In the genomic region with DNA sequence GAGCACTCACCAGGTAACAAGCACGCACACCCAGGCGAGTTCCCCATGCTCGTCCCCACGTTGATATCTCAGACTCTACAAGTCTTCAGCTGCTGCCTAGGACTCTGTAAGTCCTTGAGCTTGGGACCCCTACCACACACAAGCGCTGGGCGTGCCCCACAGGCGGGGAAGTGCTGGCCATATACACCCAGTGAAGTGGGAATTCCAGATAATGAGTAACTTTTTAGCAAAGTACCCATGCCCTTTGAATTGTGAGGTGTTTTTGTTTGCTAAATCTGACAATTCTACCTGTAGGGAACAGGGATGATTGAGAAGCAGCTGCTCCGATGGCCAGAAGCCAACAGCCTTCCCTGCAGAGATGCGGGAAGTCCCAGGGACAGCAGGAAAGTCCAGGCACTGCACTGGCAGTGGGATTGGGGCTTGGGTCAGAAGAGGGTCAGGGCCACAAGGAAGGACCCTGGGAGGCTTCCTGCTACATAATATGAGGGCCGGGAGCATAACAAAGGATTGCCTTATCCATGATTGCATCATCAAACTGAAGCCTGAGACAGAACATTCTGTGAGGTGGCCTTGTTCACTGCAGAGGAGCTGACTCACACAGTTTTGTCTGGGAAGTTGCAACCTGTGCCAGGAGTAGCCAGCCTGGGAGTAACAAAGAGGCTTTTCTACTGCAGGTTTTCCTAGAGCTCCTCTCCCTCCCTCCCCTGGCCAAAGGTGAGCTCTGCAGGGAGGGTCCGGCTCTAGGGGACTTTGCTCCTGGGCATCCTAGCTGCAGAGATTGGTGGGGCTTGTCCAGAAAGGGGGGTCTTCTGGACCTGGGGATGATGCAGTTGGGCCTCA, we compare ENCODE assay signal across 1 cellular context.
A peak's percentile ranks its signal among the peaks of the same experiment; 100 is the strongest.
TF ChIP-seq lines count a peak whose summit lies in the region.

No MANE protein-coding gene starts in this region.

TF ChIP-seq in HepG2, 621 proteins besides CTCF, POLR2A, EP300 and RAD21 (continued from another document and continues in another):
- TF ChIP-seq, protein P1, sequence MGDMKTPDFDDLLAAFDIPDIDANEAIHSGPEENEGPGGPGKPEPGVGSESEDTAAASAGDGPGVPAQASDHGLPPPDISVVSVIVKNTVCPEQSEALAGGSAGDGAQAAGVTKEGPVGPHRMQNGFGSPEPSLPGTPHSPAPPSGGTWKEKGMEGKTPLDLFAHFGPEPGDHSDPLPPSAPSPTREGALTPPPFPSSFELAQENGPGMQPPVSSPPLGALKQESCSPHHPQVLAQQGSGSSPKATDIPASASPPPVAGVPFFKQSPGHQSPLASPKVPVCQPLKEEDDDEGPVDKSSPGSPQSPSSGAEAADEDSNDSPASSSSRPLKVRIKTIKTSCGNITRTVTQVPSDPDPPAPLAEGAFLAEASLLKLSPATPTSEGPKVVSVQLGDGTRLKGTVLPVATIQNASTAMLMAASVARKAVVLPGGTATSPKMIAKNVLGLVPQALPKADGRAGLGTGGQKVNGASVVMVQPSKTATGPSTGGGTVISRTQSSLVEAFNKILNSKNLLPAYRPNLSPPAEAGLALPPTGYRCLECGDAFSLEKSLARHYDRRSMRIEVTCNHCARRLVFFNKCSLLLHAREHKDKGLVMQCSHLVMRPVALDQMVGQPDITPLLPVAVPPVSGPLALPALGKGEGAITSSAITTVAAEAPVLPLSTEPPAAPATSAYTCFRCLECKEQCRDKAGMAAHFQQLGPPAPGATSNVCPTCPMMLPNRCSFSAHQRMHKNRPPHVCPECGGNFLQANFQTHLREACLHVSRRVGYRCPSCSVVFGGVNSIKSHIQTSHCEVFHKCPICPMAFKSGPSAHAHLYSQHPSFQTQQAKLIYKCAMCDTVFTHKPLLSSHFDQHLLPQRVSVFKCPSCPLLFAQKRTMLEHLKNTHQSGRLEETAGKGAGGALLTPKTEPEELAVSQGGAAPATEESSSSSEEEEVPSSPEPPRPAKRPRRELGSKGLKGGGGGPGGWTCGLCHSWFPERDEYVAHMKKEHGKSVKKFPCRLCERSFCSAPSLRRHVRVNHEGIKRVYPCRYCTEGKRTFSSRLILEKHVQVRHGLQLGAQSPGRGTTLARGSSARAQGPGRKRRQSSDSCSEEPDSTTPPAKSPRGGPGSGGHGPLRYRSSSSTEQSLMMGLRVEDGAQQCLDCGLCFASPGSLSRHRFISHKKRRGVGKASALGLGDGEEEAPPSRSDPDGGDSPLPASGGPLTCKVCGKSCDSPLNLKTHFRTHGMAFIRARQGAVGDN (CRISPR knock-in tag; IDR thresholded peaks at IDR 0.05) = peak; percentile 88
- TF ChIP-seq MBNL3 (CRISPR knock-in tag; conservative IDR thresholded peaks at IDR 0.05) = no peak
- TF ChIP-seq, protein P2, sequence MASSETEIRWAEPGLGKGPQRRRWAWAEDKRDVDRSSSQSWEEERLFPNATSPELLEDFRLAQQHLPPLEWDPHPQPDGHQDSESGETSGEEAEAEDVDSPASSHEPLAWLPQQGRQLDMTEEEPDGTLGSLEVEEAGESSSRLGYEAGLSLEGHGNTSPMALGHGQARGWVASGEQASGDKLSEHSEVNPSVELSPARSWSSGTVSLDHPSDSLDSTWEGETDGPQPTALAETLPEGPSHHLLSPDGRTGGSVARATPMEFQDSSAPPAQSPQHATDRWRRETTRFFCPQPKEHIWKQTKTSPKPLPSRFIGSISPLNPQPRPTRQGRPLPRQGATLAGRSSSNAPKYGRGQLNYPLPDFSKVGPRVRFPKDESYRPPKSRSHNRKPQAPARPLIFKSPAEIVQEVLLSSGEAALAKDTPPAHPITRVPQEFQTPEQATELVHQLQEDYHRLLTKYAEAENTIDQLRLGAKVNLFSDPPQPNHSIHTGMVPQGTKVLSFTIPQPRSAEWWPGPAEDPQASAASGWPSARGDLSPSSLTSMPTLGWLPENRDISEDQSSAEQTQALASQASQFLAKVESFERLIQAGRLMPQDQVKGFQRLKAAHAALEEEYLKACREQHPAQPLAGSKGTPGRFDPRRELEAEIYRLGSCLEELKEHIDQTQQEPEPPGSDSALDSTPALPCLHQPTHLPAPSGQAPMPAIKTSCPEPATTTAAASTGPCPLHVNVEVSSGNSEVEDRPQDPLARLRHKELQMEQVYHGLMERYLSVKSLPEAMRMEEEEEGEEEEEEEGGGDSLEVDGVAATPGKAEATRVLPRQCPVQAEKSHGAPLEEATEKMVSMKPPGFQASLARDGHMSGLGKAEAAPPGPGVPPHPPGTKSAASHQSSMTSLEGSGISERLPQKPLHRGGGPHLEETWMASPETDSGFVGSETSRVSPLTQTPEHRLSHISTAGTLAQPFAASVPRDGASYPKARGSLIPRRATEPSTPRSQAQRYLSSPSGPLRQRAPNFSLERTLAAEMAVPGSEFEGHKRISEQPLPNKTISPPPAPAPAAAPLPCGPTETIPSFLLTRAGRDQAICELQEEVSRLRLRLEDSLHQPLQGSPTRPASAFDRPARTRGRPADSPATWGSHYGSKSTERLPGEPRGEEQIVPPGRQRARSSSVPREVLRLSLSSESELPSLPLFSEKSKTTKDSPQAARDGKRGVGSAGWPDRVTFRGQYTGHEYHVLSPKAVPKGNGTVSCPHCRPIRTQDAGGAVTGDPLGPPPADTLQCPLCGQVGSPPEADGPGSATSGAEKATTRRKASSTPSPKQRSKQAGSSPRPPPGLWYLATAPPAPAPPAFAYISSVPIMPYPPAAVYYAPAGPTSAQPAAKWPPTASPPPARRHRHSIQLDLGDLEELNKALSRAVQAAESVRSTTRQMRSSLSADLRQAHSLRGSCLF (CRISPR knock-in tag; IDR thresholded peaks at IDR 0.05; ENCODE audit: borderline replicate concordance) = no peak
- no peak for TF ChIP-seq ZNF180 (CRISPR knock-in tag; IDR thresholded peaks at IDR 0.05; ENCODE audit: borderline replicate concordance, low read depth)
- TF ChIP-seq ZFP36L1 (CRISPR knock-in tag; IDR thresholded peaks at IDR 0.05) = no peak; the same call in 1 of the 2 replicates
- peak; percentile 57; the same call in 1 of the 2 replicates for TF ChIP-seq ZBTB42 (CRISPR knock-in tag; IDR thresholded peaks at IDR 0.05)
- TF ChIP-seq, protein P3, sequence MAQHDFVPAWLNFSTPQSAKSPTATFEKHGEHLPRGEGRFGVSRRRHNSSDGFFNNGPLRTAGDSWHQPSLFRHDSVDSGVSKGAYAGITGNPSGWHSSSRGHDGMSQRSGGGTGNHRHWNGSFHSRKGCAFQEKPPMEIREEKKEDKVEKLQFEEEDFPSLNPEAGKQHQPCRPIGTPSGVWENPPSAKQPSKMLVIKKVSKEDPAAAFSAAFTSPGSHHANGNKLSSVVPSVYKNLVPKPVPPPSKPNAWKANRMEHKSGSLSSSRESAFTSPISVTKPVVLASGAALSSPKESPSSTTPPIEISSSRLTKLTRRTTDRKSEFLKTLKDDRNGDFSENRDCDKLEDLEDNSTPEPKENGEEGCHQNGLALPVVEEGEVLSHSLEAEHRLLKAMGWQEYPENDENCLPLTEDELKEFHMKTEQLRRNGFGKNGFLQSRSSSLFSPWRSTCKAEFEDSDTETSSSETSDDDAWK (CRISPR knock-in tag; IDR thresholded peaks at IDR 0.05) = no peak
- no peak for TF ChIP-seq POLR2AphosphoS2 (IDR thresholded peaks at IDR 0.05; ENCODE audit: low read depth, low read length)
- no peak for TF ChIP-seq ZNF558 (CRISPR knock-in tag; IDR thresholded peaks at IDR 0.05; ENCODE audit: borderline replicate concordance)
- no peak for TF ChIP-seq ZNF33A (CRISPR knock-in tag; IDR thresholded peaks at IDR 0.05; ENCODE audit: borderline replicate concordance)
- TF ChIP-seq, protein P4, sequence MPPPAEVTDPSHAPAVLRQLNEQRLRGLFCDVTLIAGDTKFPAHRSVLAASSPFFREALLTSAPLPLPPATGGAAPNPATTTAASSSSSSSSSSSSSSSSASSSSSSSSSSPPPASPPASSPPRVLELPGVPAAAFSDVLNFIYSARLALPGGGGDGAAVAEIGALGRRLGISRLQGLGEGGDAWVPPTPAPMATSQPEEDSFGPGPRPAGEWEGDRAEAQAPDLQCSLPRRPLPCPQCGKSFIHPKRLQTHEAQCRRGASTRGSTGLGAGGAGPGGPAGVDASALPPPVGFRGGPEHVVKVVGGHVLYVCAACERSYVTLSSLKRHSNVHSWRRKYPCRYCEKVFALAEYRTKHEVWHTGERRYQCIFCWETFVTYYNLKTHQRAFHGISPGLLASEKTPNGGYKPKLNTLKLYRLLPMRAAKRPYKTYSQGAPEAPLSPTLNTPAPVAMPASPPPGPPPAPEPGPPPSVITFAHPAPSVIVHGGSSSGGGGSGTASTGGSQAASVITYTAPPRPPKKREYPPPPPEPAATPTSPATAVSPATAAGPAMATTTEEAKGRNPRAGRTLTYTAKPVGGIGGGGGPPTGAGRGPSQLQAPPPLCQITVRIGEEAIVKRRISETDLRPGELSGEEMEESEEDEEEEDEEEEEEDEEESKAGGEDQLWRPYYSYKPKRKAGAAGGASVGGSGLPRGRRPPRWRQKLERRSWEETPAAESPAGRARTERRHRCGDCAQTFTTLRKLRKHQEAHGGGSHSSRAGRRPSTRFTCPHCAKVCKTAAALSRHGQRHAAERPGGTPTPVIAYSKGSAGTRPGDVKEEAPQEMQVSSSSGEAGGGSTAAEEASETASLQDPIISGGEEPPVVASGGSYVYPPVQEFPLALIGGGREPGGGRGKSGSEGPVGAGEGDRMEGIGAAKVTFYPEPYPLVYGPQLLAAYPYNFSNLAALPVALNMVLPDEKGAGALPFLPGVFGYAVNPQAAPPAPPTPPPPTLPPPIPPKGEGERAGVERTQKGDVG (CRISPR knock-in tag; IDR thresholded peaks at IDR 0.05; ENCODE audit: borderline replicate concordance) = peak; percentile 94
- TF ChIP-seq, protein P5, sequence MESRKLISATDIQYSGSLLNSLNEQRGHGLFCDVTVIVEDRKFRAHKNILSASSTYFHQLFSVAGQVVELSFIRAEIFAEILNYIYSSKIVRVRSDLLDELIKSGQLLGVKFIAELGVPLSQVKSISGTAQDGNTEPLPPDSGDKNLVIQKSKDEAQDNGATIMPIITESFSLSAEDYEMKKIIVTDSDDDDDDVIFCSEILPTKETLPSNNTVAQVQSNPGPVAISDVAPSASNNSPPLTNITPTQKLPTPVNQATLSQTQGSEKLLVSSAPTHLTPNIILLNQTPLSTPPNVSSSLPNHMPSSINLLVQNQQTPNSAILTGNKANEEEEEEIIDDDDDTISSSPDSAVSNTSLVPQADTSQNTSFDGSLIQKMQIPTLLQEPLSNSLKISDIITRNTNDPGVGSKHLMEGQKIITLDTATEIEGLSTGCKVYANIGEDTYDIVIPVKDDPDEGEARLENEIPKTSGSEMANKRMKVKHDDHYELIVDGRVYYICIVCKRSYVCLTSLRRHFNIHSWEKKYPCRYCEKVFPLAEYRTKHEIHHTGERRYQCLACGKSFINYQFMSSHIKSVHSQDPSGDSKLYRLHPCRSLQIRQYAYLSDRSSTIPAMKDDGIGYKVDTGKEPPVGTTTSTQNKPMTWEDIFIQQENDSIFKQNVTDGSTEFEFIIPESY (CRISPR knock-in tag; IDR thresholded peaks at IDR 0.05) = no peak; the same call in 1 of the 2 replicates
- no peak for TF ChIP-seq ZBTB1 (CRISPR knock-in tag; IDR thresholded peaks at IDR 0.05; ENCODE audit: borderline replicate concordance)
- no peak; the same call in 1 of the 2 replicates for TF ChIP-seq NRL (CRISPR knock-in tag; IDR thresholded peaks at IDR 0.05; ENCODE audit: borderline replicate concordance)
- no peak for TF ChIP-seq ZNF782 (CRISPR knock-in tag; IDR thresholded peaks at IDR 0.05; ENCODE audit: borderline replicate concordance)
- no peak for TF ChIP-seq ZNF75D (CRISPR knock-in tag; IDR thresholded peaks at IDR 0.05; ENCODE audit: borderline replicate concordance)
- TF ChIP-seq TCF7L2 (IDR thresholded peaks at IDR 0.05; ENCODE audit: low read depth, low read length) = 0 out of 2 replicates have a peak, but pooled peaks have one; percentile 28
- no peak for TF ChIP-seq ZNF101 (CRISPR knock-in tag; IDR thresholded peaks at IDR 0.05; ENCODE audit: borderline replicate concordance, low read depth)
- TF ChIP-seq AGO1 (IDR thresholded peaks at IDR 0.05; ENCODE audit: low read depth, low read length, poor library complexity, severe bottlenecking) = no peak
- TF ChIP-seq TCF12 (IDR thresholded peaks at IDR 0.05) = no peak
- peak; percentile 97; the same call in 1 of the 2 replicates for TF ChIP-seq TCF12 (CRISPR knock-in tag; IDR thresholded peaks at IDR 0.05)
- peak; percentile 93 for TF ChIP-seq FOSL1 (CRISPR knock-in tag; IDR thresholded peaks at IDR 0.05; ENCODE audit: borderline replicate concordance)
- TF ChIP-seq HDAC1 (CRISPR knock-in tag; IDR thresholded peaks at IDR 0.05) = peak; percentile 80
- TF ChIP-seq RBAK (CRISPR knock-in tag; IDR thresholded peaks at IDR 0.05) = no peak
- TF ChIP-seq FOXJ3 (CRISPR knock-in tag; IDR thresholded peaks at IDR 0.05; ENCODE audit: borderline replicate concordance) = peak; percentile 98
- peak; percentile 91 for TF ChIP-seq MED8 (CRISPR knock-in tag; IDR thresholded peaks at IDR 0.05; ENCODE audit: insufficient replicate concordance)
- TF ChIP-seq HOXA3 (CRISPR knock-in tag; IDR thresholded peaks at IDR 0.05) = peak; percentile 87
- TF ChIP-seq KDM5B (CRISPR knock-in tag; IDR thresholded peaks at IDR 0.05; ENCODE audit: borderline replicate concordance) = peak; percentile 75; the same call in 1 of the 2 replicates
- peak; percentile 56 for TF ChIP-seq ZMYM3 (CRISPR knock-in tag; IDR thresholded peaks at IDR 0.05)
- TF ChIP-seq ZNF746 (CRISPR knock-in tag; IDR thresholded peaks at IDR 0.05) = peak; percentile 96
- peak; percentile 98 for TF ChIP-seq NR2F6 (IDR thresholded peaks at IDR 0.05)
- peak; percentile 96 for TF ChIP-seq NR2F6 (CRISPR knock-in tag; IDR thresholded peaks at IDR 0.05)
- no peak for TF ChIP-seq SMARCC2 (IDR thresholded peaks at IDR 0.05)
- no peak for TF ChIP-seq RNF2 (conservative IDR thresholded peaks at IDR 0.05; ENCODE audit: low read depth)
- TF ChIP-seq, protein P6, sequence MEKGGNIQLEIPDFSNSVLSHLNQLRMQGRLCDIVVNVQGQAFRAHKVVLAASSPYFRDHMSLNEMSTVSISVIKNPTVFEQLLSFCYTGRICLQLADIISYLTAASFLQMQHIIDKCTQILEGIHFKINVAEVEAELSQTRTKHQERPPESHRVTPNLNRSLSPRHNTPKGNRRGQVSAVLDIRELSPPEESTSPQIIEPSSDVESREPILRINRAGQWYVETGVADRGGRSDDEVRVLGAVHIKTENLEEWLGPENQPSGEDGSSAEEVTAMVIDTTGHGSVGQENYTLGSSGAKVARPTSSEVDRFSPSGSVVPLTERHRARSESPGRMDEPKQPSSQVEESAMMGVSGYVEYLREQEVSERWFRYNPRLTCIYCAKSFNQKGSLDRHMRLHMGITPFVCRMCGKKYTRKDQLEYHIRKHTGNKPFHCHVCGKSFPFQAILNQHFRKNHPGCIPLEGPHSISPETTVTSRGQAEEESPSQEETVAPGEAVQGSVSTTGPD (CRISPR knock-in tag; IDR thresholded peaks at IDR 0.05) = peak; percentile 73
- peak; percentile 95 for TF ChIP-seq PITX1 (CRISPR knock-in tag; IDR thresholded peaks at IDR 0.05)
- peak; percentile 64 for TF ChIP-seq ZMYM4 (CRISPR knock-in tag; IDR thresholded peaks at IDR 0.05)
- TF ChIP-seq ZNF792 (CRISPR knock-in tag; IDR thresholded peaks at IDR 0.05) = peak; percentile 71; the same call in 1 of the 2 replicates
- TF ChIP-seq FOXP1 (IDR thresholded peaks at IDR 0.05) = no peak
- peak; percentile 74 for TF ChIP-seq FOXP1 (CRISPR knock-in tag; IDR thresholded peaks at IDR 0.05)
- TF ChIP-seq CBX2 (IDR thresholded peaks at IDR 0.05; ENCODE audit: low read depth, low read length) = no peak
- TF ChIP-seq CBX2 (CRISPR knock-in tag; IDR thresholded peaks at IDR 0.05; ENCODE audit: low read depth) = 0 out of 2 replicates have a peak, but pooled peaks have one; percentile 50
- no peak for TF ChIP-seq ZNF224 (CRISPR knock-in tag; IDR thresholded peaks at IDR 0.05)
- TF ChIP-seq SMARCE1 (IDR thresholded peaks at IDR 0.05; ENCODE audit: borderline replicate concordance) = no peak
- no peak for TF ChIP-seq HOXA9 (CRISPR knock-in tag; IDR thresholded peaks at IDR 0.05; ENCODE audit: borderline replicate concordance)
- TF ChIP-seq ZSCAN20 (CRISPR knock-in tag; IDR thresholded peaks at IDR 0.05; ENCODE audit: borderline replicate concordance) = peak; percentile 67; the same call in 1 of the 2 replicates
